Comparison of ENCODE assay signal across 7 cellular contexts in the genomic region with DNA sequence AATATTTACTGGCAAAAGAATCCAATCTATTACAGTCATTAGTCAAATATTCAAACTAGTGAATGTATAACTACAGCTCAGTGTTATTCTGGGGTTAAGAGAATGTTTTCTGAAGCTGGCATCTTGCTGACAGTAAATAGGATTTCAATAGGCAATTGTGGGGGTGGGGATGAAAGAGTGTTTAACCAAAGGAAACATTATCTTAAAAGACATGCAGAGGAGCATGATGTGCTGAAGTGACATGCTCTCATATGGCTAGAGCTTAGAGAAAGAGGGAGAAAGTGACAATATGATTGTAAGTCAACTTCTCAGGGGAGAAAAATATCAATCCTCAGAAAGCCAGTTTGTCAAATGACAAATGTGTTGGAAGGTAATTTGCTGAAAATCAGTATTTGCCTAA.
"Had no signal": no experiment of that assay in that cellular context is flagged by ENCODE, and none has a peak within 500 bp of the region (broad histone marks: within the 10 kb centered on the region; RNA-seq: fewer than 3 reads in every experiment).

No MANE protein-coding gene starts in this region.

- H3K27ac ChIP-seq: HL-60 had no signal

- DNase-seq: H9, HCEC 1CT, IMR-90, KG1 had no signal

- H3K4me3 ChIP-seq: GM23338, K562 had no signal
